In genomic region chr15:100725121-100726069, GRCh38 we compare ENCODE assay signal across 16 cellular contexts.
DNase-seq lines count a peak whose midpoint lies in the region; ATAC-seq and TF ChIP-seq lines count a peak whose summit lies in the region.
"Had no signal": no experiment of that assay in that cellular context is flagged by ENCODE, and none has a peak within 500 bp of the region (broad histone marks: within the 10 kb centered on the region; RNA-seq: fewer than 3 reads in every experiment).

No MANE protein-coding gene starts in this region.

- no peak overlapping the region for H4K8ac ChIP-seq in H9 (replicated peaks; ENCODE audit: insufficient read length, low read depth, low read length)

- no peaks in the 10 kb centered on the region for H3K79me2 ChIP-seq in ACC112 (ENCODE audit: control insufficient read depth, insufficient read depth, low read length, unreplicated experiment)
- no peaks in the 10 kb centered on the region for H3K79me2 ChIP-seq in H9 (ENCODE audit: insufficient read depth, low read length)

- H2BK15ac ChIP-seq in H9 (ENCODE audit: low read depth, low read length): no peak overlapping the region

- H3K56ac ChIP-seq in H9 (ENCODE audit: insufficient read length, low read depth, low read length): no peak overlapping the region

- H2BK5ac ChIP-seq in H9 (ENCODE audit: insufficient read length, low read length): no peak overlapping the region

- H3K4me1 Mint-ChIP-seq in H9 (peaks cover 7 to 14% of the 10 kb centered on the region in 2 experiments), MCF 10A (ENCODE audit: insufficient read depth, unreplicated experiment) (peaks cover 48% of the 10 kb centered on the region)
- peaks cover 0 to 6% (median 0%) of the 10 kb centered on the region in 7 donors for H3K4me1 Mint-ChIP-seq in naive thymus-derived CD4-positive, alpha-beta T cell

- H3K27ac Mint-ChIP-seq in H9: peak overlapping the region in 1 of 3 experiments; percentile 44; a peak in 2 of 7 replicates
- H3K27ac Mint-ChIP-seq in MCF 10A (ENCODE audit: low read depth, unreplicated experiment): peak overlapping the region; percentile 96
- no peak overlapping the region for H3K27ac Mint-ChIP-seq in naive thymus-derived CD4-positive, alpha-beta T cell

- H2AK5ac ChIP-seq in H9 (ENCODE audit: insufficient read length, low read length): no peak overlapping the region

- H3K14ac ChIP-seq in H9 (ENCODE audit: insufficient read depth, low read length): no peak overlapping the region

- H4K91ac ChIP-seq in H9 (ENCODE audit: insufficient read length, low read depth, low read length): no peak overlapping the region

- peak overlapping the region; percentile 48 for H3K27ac ChIP-seq in ACC112 (ENCODE audit: low read depth, low read length)
- H3K27ac ChIP-seq in H9 (ENCODE audit: insufficient read length, low read depth, low read length): no peak overlapping the region
- no peak overlapping the region for H3K27ac ChIP-seq in naive thymus-derived CD4-positive, alpha-beta T cell (ENCODE audit: low read depth, low read length)
- H3K27ac ChIP-seq: neutrophil, suprapubic skin had no signal

- H3K27me3 ChIP-seq in ACC112 (ENCODE audit: insufficient read depth, low read length): no peaks in the 10 kb centered on the region
- H3K27me3 ChIP-seq in H9 (ENCODE audit: insufficient read depth, low read length): no peaks in the 10 kb centered on the region
- H3K27me3 ChIP-seq in naive thymus-derived CD4-positive, alpha-beta T cell (ENCODE audit: control insufficient read depth in 2 of 2, insufficient read depth in 2 of 2, low read length in 2 of 2): no peaks in the 10 kb centered on the region
- H3K27me3 ChIP-seq: BE2C had no signal

- no peak overlapping the region for H3K4me3 ChIP-seq in ACC112 (ENCODE audit: low read depth, low read length)
- no peak overlapping the region for H3K4me3 ChIP-seq in naive thymus-derived CD4-positive, alpha-beta T cell (ENCODE audit: low read length)
- H3K4me3 ChIP-seq: K562, suprapubic skin had no signal

- CTCF ChIA-PET in MCF 10A (lab: Yijun Ruan, JAX): interaction anchor here (0.8 kb wide), 2 partner anchors 117 to 148 kb away, joined by 3 read pairs; no protein-coding TSS in a partner anchor
- CTCF ChIA-PET in naive thymus-derived CD4-positive, alpha-beta T cell (lab: Charles Lee): interaction anchor here (0.6 kb wide), 1 partner anchor 1514 kb away, joined by 3 read pairs; no protein-coding TSS in a partner anchor

- TF ChIP-seq CTCF in H9 (conservative IDR thresholded peaks at IDR 0.05) (no peak), MCF 10A (IDR thresholded peaks at IDR 0.05; ENCODE audit: unreplicated experiment) (no peak), omental fat pad (IDR thresholded peaks at IDR 0.05) (no peak)

- H3K27me3 Mint-ChIP-seq in H9 (ENCODE audit: low read depth): peaks cover 3% of the 10 kb centered on the region
- no peaks in the 10 kb centered on the region for H3K27me3 Mint-ChIP-seq in MCF 10A (ENCODE audit: insufficient read depth, unreplicated experiment)
- peaks cover 0 to 10% (median 4%) of the 10 kb centered on the region in 5 donors for H3K27me3 Mint-ChIP-seq in naive thymus-derived CD4-positive, alpha-beta T cell

- BruUV-seq in MCF 10A (replicated peaks; lab: Mats Ljungman, UMichigan): no TSS peak

- no peak overlapping the region for H2BK120ac ChIP-seq in H9 (ENCODE audit: low read depth, low read length, poor library complexity, severe bottlenecking)

- H3K36me3 Mint-ChIP-seq in H9 (ENCODE audit: insufficient read depth in 1 of 3, low read depth in 3 of 3): no peaks in the 10 kb centered on the region; a peak in 1 of 7 replicates
- H3K36me3 Mint-ChIP-seq in MCF 10A (ENCODE audit: insufficient read depth, unreplicated experiment): peaks cover 6% of the 10 kb centered on the region
- no peaks in the 10 kb centered on the region for H3K36me3 Mint-ChIP-seq in naive thymus-derived CD4-positive, alpha-beta T cell

- no peaks in the 10 kb centered on the region for H3K79me1 ChIP-seq in H9 (ENCODE audit: insufficient read depth, low read depth, low read length, poor library complexity, severe bottlenecking)

- DNase-seq in H9 (peak; percentile 22), MCF 10A (ENCODE audit: unreplicated experiment) (peak; percentile 29), kidney tubule cell (ENCODE audit: low spot score) (peak; percentile 74), SHP77 (lab: John Stamatoyannopoulos, UW) (no peak), omental fat pad (ENCODE audit: low spot score) (no peak), NCI-H1436 (lab: John Stamatoyannopoulos, UW) (no peak)
- no peak for DNase-seq in naive thymus-derived CD4-positive, alpha-beta T cell
- DNase-seq: activated CD4-positive, CD25-positive, alpha-beta regulatory T cell treated with anti-CD3 and anti-CD28 coated beads, Interleukin-2, amount 50 U/mL, for 72 hours; activated naive CD4-positive, alpha-beta T cell; BE2C; NCI-H2081; RPMI8226 had no signal

- POLR2A ChIA-PET in MCF 10A (lab: Yijun Ruan, JAX): interaction anchor here (0.6 to 2.5 kb wide), 5 partner anchors 9 to 998 kb away, joined by 3 to 13 read pairs (median 4); partner anchors contain the start of genes ASB7 and LINS1
- POLR2A ChIA-PET in naive thymus-derived CD4-positive, alpha-beta T cell (lab: Charles Lee): no interaction called here

- no peak for ATAC-seq in naive thymus-derived CD4-positive, alpha-beta T cell
- ATAC-seq in omental fat pad (ENCODE audit: low FRiP score): no peak
- ATAC-seq: K562 had no signal

- H3K23me2 ChIP-seq in H9 (ENCODE audit: insufficient read length, low read depth, low read length, poor library complexity, severe bottlenecking): no peaks in the 10 kb centered on the region

- intact Hi-C loops in MCF 10A (cut with micrococcal nuclease): no loop called here
- intact Hi-C loops in naive thymus-derived CD4-positive, alpha-beta T cell (cut with micrococcal nuclease): no loop called here

- H3K4me3 Mint-ChIP-seq in H9: no peak overlapping the region
- H3K4me3 Mint-ChIP-seq in MCF 10A (ENCODE audit: unreplicated experiment): no peak overlapping the region
- H3K4me3 Mint-ChIP-seq in naive thymus-derived CD4-positive, alpha-beta T cell: no peak overlapping the region

- no peak overlapping the region for H2BK12ac ChIP-seq in H9 (ENCODE audit: insufficient read length, low read depth, low read length)

- no peak overlapping the region for H4K5ac ChIP-seq in H9 (ENCODE audit: insufficient read length, low read depth, low read length)

- no CpG with 5 or more reads among the region's 10 CpGs for WGBS in H9 (ENCODE audit: extremely low coverage, insufficient read length, low lambda C conversion rate)

- no peak overlapping the region for H3K9ac ChIP-seq in H9 (ENCODE audit: extremely low read depth, insufficient read length, low read length)

- no peak overlapping the region for H3T11ph ChIP-seq in H9 (ENCODE audit: low read length)

- no peaks in the 10 kb centered on the region; a peak in 1 of 5 replicates for H3K9me3 Mint-ChIP-seq in H9
- no peaks in the 10 kb centered on the region for H3K9me3 Mint-ChIP-seq in MCF 10A (ENCODE audit: unreplicated experiment)
- H3K9me3 Mint-ChIP-seq in naive thymus-derived CD4-positive, alpha-beta T cell: peaks cover 0 to 1% (median 0%) of the 10 kb centered on the region in 11 donors

- H3K36me3 ChIP-seq in ACC112 (ENCODE audit: insufficient read depth, low read length): no peaks in the 10 kb centered on the region
- no peaks in the 10 kb centered on the region for H3K36me3 ChIP-seq in naive thymus-derived CD4-positive, alpha-beta T cell (ENCODE audit: control insufficient read depth in 2 of 3, insufficient read depth in 3 of 3, low read length in 3 of 3)
- H3K36me3 ChIP-seq: BE2C, neutrophil, suprapubic skin had no signal

- H2AFZ ChIP-seq in ACC112 (ENCODE audit: low read length, unreplicated experiment) (peak overlapping the region; percentile 82), H9 (ENCODE audit: low read length) (no peak overlapping the region)

- no peak overlapping the region for H3K18ac ChIP-seq in H9 (ENCODE audit: insufficient read length, low read depth, low read length)

- no peaks in the 10 kb centered on the region for H4K20me1 ChIP-seq in H9 (ENCODE audit: control insufficient read depth, insufficient read depth, insufficient read length)

- H3K4me1 ChIP-seq in ACC112 (ENCODE audit: control insufficient read depth, insufficient read depth, low read length, unreplicated experiment) (peaks cover 42% of the 10 kb centered on the region), H9 (ENCODE audit: insufficient read depth, low read length) (peaks cover 4% of the 10 kb centered on the region; the same call in 1 of the 2 replicates)
- H3K4me1 ChIP-seq in naive thymus-derived CD4-positive, alpha-beta T cell (ENCODE audit: control insufficient read depth in 2 of 2, insufficient read depth in 2 of 2, low read length in 2 of 2): no peaks in the 10 kb centered on the region
- H3K4me1 ChIP-seq: BE2C had no signal

- no peak overlapping the region for H2BK20ac ChIP-seq in H9 (ENCODE audit: low read depth, low read length, poor library complexity, severe bottlenecking)

- H3K4me2 ChIP-seq in H9 (ENCODE audit: insufficient read depth, insufficient read length, low read length): no peak overlapping the region

- H3K23ac ChIP-seq in H9 (ENCODE audit: insufficient read length, low read depth, low read length): no peak overlapping the region

- no peaks in the 10 kb centered on the region for H3K9me3 ChIP-seq in H9 (ENCODE audit: control insufficient read depth, low read depth, low read length)
- no peaks in the 10 kb centered on the region for H3K9me3 ChIP-seq in naive thymus-derived CD4-positive, alpha-beta T cell (ENCODE audit: control insufficient read depth in 2 of 3, low read length in 3 of 3)
- H3K9me3 ChIP-seq: BE2C, neutrophil, suprapubic skin had no signal

- no peak overlapping the region for H3K4ac ChIP-seq in H9 (ENCODE audit: low read depth, low read length)

Comparison
In these comparisons a context has a peak if more than half of its experiments do, and no peak if none do; other contexts are left out.
1. DNase-seq: peak in H9 (single experiment), MCF 10A (single experiment) and kidney tubule cell (single experiment); none in naive thymus-derived CD4-positive, alpha-beta T cell (0 of 9), SHP77 (0 of 2), omental fat pad (single experiment) and NCI-H1436 (single experiment).